ENCODE assay signal across 2 cellular contexts in genomic region chr21:42337830-42338729, GRCh38.
TF ChIP-seq lines count a peak whose summit lies in the region.

No MANE protein-coding gene starts in this region.

TF ChIP-seq in A549, 52 proteins besides CTCF, POLR2A, EP300 and RAD21 (continued from another document):
- TF ChIP-seq MAZ (IDR thresholded peaks at IDR 0.05; ENCODE audit: borderline replicate concordance, low read depth, low read length) (no peak), SMC3 (IDR thresholded peaks at IDR 0.05) (peak; percentile 43)

TF ChIP-seq in GM23338, 12 proteins besides CTCF, POLR2A, EP300 and RAD21:
- no peak for TF ChIP-seq EZH2phosphoT487 (IDR thresholded peaks at IDR 0.05; ENCODE audit: unreplicated experiment)
- TF ChIP-seq JUNB (IDR thresholded peaks at IDR 0.05; ENCODE audit: unreplicated experiment): no peak
- no peak for TF ChIP-seq ZNF331 (CRISPR knock-in tag; IDR thresholded peaks at IDR 0.05; ENCODE audit: low read depth)
- no peak for TF ChIP-seq ZNF114 (CRISPR knock-in tag; IDR thresholded peaks at IDR 0.05)
